In the genomic region with DNA sequence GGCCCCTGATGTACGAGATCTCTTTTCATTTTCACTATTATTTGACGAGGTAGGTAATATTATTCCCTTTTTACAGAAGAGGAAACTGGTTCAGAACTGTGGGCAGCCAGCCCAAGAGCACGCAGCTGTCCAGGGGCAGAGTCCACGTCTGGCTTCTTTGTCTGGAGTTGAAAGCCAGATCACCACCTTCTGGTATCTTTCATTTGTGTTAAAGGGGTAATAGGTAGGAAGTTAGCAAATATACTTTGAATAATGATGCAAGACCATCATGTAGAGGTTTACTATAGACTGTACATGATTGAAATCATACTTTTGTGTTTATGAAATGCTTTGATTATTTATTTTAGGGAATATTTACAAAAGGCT, we compare ENCODE assay signal across 10 cellular contexts.
A peak's percentile ranks its signal among the peaks of the same experiment; 100 is the strongest.
DNase-seq lines count a peak whose midpoint lies in the region; ATAC-seq lines count a peak whose summit lies in the region.
"Had no signal": no experiment of that assay in that cellular context is flagged by ENCODE, and none has a peak within 500 bp of the region (broad histone marks: within the 10 kb centered on the region; RNA-seq: fewer than 3 reads in every experiment).

No MANE protein-coding gene starts in this region.

- peak overlapping the region in 4 of 5 donors; percentile 45 to 61 (median 58) for H3K9ac ChIP-seq in subcutaneous abdominal adipose tissue (ENCODE audit: low read length in 5 of 5)

- H3K27ac ChIP-seq in subcutaneous abdominal adipose tissue (ENCODE audit: low read depth, low read length), result peak overlapping the region; percentile 7
- H3K27ac ChIP-seq: C4-2B had no signal

- DNase-seq in activated CD8-positive, alpha-beta memory T cell treated with anti-CD3 and anti-CD28 coated beads, Interleukin-2, amount 10 ng/mL, durations not matched to agents 7 days and 5 days, result no peak
- no peak for DNase-seq in activated CD8-positive, alpha-beta memory T cell treated with anti-CD3 and anti-CD28 coated beads for 24 hours
- DNase-seq in activated naive CD8-positive, alpha-beta T cell treated with anti-CD3 and anti-CD28 coated beads, Interleukin-2, amount 10 ng/mL, durations not matched to agents 7 days and 5 days, result no peak
- DNase-seq in left kidney (ENCODE audit: low read depth, low spot score) (peak; percentile 21), AG08396 (ENCODE audit: low spot score) (no peak), SHP77 treated with DMSO at 0.1 percent for 48 hours (lab: John Stamatoyannopoulos, UW) (no peak)

- no peaks in the 10 kb centered on the region for H3K9me3 Mint-ChIP-seq in activated CD8-positive, alpha-beta memory T cell treated with anti-CD3 and anti-CD28 coated beads, Interleukin-2, amount 10 ng/mL, durations not matched to agents 7 days and 5 days (ENCODE audit: low read depth)
- no peaks in the 10 kb centered on the region for H3K9me3 Mint-ChIP-seq in activated naive CD8-positive, alpha-beta T cell treated with anti-CD3 and anti-CD28 coated beads, Interleukin-2, amount 10 ng/mL, durations not matched to agents 7 days and 5 days

- no peaks in the 10 kb centered on the region for H3K27me3 Mint-ChIP-seq in activated CD8-positive, alpha-beta memory T cell treated with anti-CD3 and anti-CD28 coated beads, Interleukin-2, amount 10 ng/mL, durations not matched to agents 7 days and 5 days
- H3K27me3 Mint-ChIP-seq in activated naive CD8-positive, alpha-beta T cell treated with anti-CD3 and anti-CD28 coated beads, Interleukin-2, amount 10 ng/mL, durations not matched to agents 7 days and 5 days, result no peaks in the 10 kb centered on the region

- peaks cover 0 to 15% (median 11%) of the 10 kb centered on the region in 5 donors for H3K4me1 ChIP-seq in subcutaneous abdominal adipose tissue (ENCODE audit: control insufficient read depth in 5 of 5, insufficient read depth in 5 of 5, low read length in 5 of 5)

- no peaks in the 10 kb centered on the region for H3K27me3 ChIP-seq in subcutaneous abdominal adipose tissue (ENCODE audit: control insufficient read depth in 5 of 5, insufficient read depth in 4 of 5, low read length in 5 of 5)
- H3K27me3 ChIP-seq: gastroesophageal sphincter had no signal

- H3K4me3 Mint-ChIP-seq in activated CD8-positive, alpha-beta memory T cell treated with anti-CD3 and anti-CD28 coated beads, Interleukin-2, amount 10 ng/mL, durations not matched to agents 7 days and 5 days, result peak overlapping the region; percentile 76
- H3K4me3 Mint-ChIP-seq in activated naive CD8-positive, alpha-beta T cell treated with anti-CD3 and anti-CD28 coated beads, Interleukin-2, amount 10 ng/mL, durations not matched to agents 7 days and 5 days, result peak overlapping the region; percentile 82

- peak overlapping the region in 3 of 5 donors; percentile 14 to 46 (median 40) for H3K4me3 ChIP-seq in subcutaneous abdominal adipose tissue (ENCODE audit: low read depth in 1 of 5, low read length in 5 of 5)
- H3K4me3 ChIP-seq: gastroesophageal sphincter had no signal

- peak overlapping the region; percentile 90 for H3K27ac Mint-ChIP-seq in activated CD8-positive, alpha-beta memory T cell treated with anti-CD3 and anti-CD28 coated beads, Interleukin-2, amount 10 ng/mL, durations not matched to agents 7 days and 5 days
- H3K27ac Mint-ChIP-seq in activated naive CD8-positive, alpha-beta T cell treated with anti-CD3 and anti-CD28 coated beads, Interleukin-2, amount 10 ng/mL, durations not matched to agents 7 days and 5 days, result peak overlapping the region; percentile 85

- peaks cover 70% of the 10 kb centered on the region for H3K4me1 Mint-ChIP-seq in activated CD8-positive, alpha-beta memory T cell treated with anti-CD3 and anti-CD28 coated beads, Interleukin-2, amount 10 ng/mL, durations not matched to agents 7 days and 5 days
- peaks cover 65% of the 10 kb centered on the region for H3K4me1 Mint-ChIP-seq in activated naive CD8-positive, alpha-beta T cell treated with anti-CD3 and anti-CD28 coated beads, Interleukin-2, amount 10 ng/mL, durations not matched to agents 7 days and 5 days

- POLR2A ChIA-PET in activated naive CD8-positive, alpha-beta T cell treated with anti-CD3 and anti-CD28 coated beads, Interleukin-2, amount 10 ng/mL, durations not matched to agents 7 days and 5 days (lab: Charles Lee), result interaction anchor here (0.9 to 1.0 kb wide), 3 partner anchors 10 to 174 kb away, joined by 3 to 4 read pairs (median 4); no protein-coding TSS in a partner anchor

- peaks cover 58% of the 10 kb centered on the region for H3K36me3 Mint-ChIP-seq in activated CD8-positive, alpha-beta memory T cell treated with anti-CD3 and anti-CD28 coated beads, Interleukin-2, amount 10 ng/mL, durations not matched to agents 7 days and 5 days
- peaks cover 64% of the 10 kb centered on the region for H3K36me3 Mint-ChIP-seq in activated naive CD8-positive, alpha-beta T cell treated with anti-CD3 and anti-CD28 coated beads, Interleukin-2, amount 10 ng/mL, durations not matched to agents 7 days and 5 days

- no peaks in the 10 kb centered on the region for H3K9me3 ChIP-seq in subcutaneous abdominal adipose tissue (ENCODE audit: control insufficient read depth in 5 of 5, low read length in 5 of 5)
- H3K9me3 ChIP-seq: gastroesophageal sphincter had no signal

- no peak for ATAC-seq in activated CD8-positive, alpha-beta memory T cell treated with anti-CD3 and anti-CD28 coated beads, Interleukin-2, amount 10 ng/mL, durations not matched to agents 7 days and 5 days
- ATAC-seq in activated naive CD8-positive, alpha-beta T cell treated with anti-CD3 and anti-CD28 coated beads, Interleukin-2, amount 10 ng/mL, durations not matched to agents 7 days and 5 days (ENCODE audit: low read depth), result no peak
- no peak for ATAC-seq in GM21528 (IDR thresholded peaks at IDR 0.05; ENCODE audit: low FRiP score, unreplicated experiment)
- ATAC-seq: gastroesophageal sphincter had no signal

- no peaks in the 10 kb centered on the region for H3K36me3 ChIP-seq in subcutaneous abdominal adipose tissue (ENCODE audit: control insufficient read depth in 5 of 5, insufficient read depth in 5 of 5, low read length in 5 of 5)
- H3K36me3 ChIP-seq: gastroesophageal sphincter had no signal

- CTCF ChIA-PET in activated CD8-positive, alpha-beta memory T cell treated with anti-CD3 and anti-CD28 coated beads, Interleukin-2, amount 10 ng/mL, durations not matched to agents 7 days and 5 days (lab: Charles Lee), result no interaction called here
